Comparison of ENCODE assay signal across 17 cellular contexts in genomic region chr11:17798716-17799115, GRCh38.
"Had no signal": no experiment of that assay in that cellular context is flagged by ENCODE, and none has a peak within 500 bp of the region (broad histone marks: within the 10 kb centered on the region; RNA-seq: fewer than 3 reads in every experiment).

No MANE protein-coding gene starts in this region.

- DNase-seq: activated CD4-positive, alpha-beta memory T cell treated with anti-CD3 and anti-CD28 coated beads, Interleukin-2, amount 10 ng/mL, durations not matched to agents 7 days and 5 days; activated CD4-positive, alpha-beta T cell treated with anti-CD3 and anti-CD28 coated beads for 4 hours; activated gamma-delta T cell treated with Interleukin-2 at 50 U/mL for 16 hours; activated T-cell treated with anti-CD3 and anti-CD28 coated beads, Interleukin-2, amount 50 U/mL, for 4 hours; amniotic stem cell; dermis blood vessel endothelial cell; endodermal cell; erythroblast; kidney glomerular epithelial cell; lower lobe of right lung; midbrain; stimulated activated CD4-positive, alpha-beta T cell treated with anti-CD3 and anti-CD28 coated beads, Interleukin-2, amount 100 ng/mL, for 24 hours; stomach; T-helper 17 cell had no signal

- H3K9me3 ChIP-seq: lower lobe of right lung, prostate gland, stomach had no signal

- H3K27ac ChIP-seq: lower lobe of right lung, prostate gland, stomach had no signal

- H3K27me3 ChIP-seq: stomach had no signal

- H3K4me3 ChIP-seq: lower lobe of right lung, prostate gland, stomach had no signal

- H3K4me1 ChIP-seq: lower lobe of right lung, prostate gland, stomach had no signal

- H3K36me3 ChIP-seq: lower lobe of right lung, prostate gland, stomach had no signal

- ATAC-seq: activated T-cell treated with anti-CD3 and anti-CD28 coated beads, Interleukin-2, amount 50 U/mL, for 4 hours; lower lobe of right lung; sciatic nerve; T-helper 17 cell; WTC11 had no signal
